Comparison of ENCODE assay signal across 8 cellular contexts in genomic region chr1:1943834-1944570, GRCh38. TPM values are rescaled to one million over a fixed set of nuclear protein-coding genes. Genes with fewer than 3 reads are reported as not detected.
DNase-seq lines count a peak whose midpoint lies in the region; TF ChIP-seq lines count a peak whose summit lies in the region.

No MANE protein-coding gene starts in this region.

- peaks cover 0 to 76% (median 0%) of the 10 kb centered on the region in 4 donors for H3K27me3 ChIP-seq in esophagus squamous epithelium
- peaks cover 4% of the 10 kb centered on the region for H3K27me3 ChIP-seq in neural progenitor cell
- H3K27me3 ChIP-seq in thyroid gland = no peaks in the 10 kb centered on the region

- peak overlapping the region; percentile 70 for H3K4me2 ChIP-seq in neural progenitor cell

- 24 to 38% methylated on average over 7 to 10 of the region's 37 CpGs for WGBS in esophagus squamous epithelium, 2 donors
- WGBS in thyroid gland, 2 donors = 15 to 30% methylated on average over 13 to 16 of the region's 37 CpGs

- no peak overlapping the region for H3K9ac ChIP-seq in neural progenitor cell

- no peaks in the 10 kb centered on the region for H3K79me2 ChIP-seq in neural progenitor cell (ENCODE audit: low read depth)

- TF ChIP-seq POLR2A in esophagus squamous epithelium (IDR thresholded peaks at IDR 0.05) (no peak), thyroid gland (IDR thresholded peaks at IDR 0.05) (no peak)

- peak; percentile 73 to 88 (median 80) for TF ChIP-seq CTCF in esophagus squamous epithelium (IDR thresholded peaks at IDR 0.05)
- peak; percentile 89 for TF ChIP-seq CTCF in neural progenitor cell (IDR thresholded peaks at IDR 0.05)
- TF ChIP-seq CTCF in thyroid gland (IDR thresholded peaks at IDR 0.05) = peak; percentile 65 to 96 (median 80)

- H3K4me1 ChIP-seq in esophagus squamous epithelium = peaks cover 8 to 26% (median 9%) of the 10 kb centered on the region in 3 donors
- H3K4me1 ChIP-seq in neural progenitor cell = no peaks in the 10 kb centered on the region
- H3K4me1 ChIP-seq in thyroid gland = peaks cover 10 to 22% of the 10 kb centered on the region in 2 donors

- H3K4me3 ChIP-seq in esophagus squamous epithelium (peak overlapping the region in 1 of 4 donors; percentile 43), neural progenitor cell (peak overlapping the region; percentile 35), thyroid gland (replicated peaks in 1 of 3) (no peak overlapping the region)

- H3K36me3 ChIP-seq in esophagus squamous epithelium (no peaks in the 10 kb centered on the region), neural progenitor cell (no peaks in the 10 kb centered on the region), thyroid gland (no peaks in the 10 kb centered on the region)

- no peaks in the 10 kb centered on the region for H3K36me3 Mint-ChIP-seq in neural progenitor cell

- peak; percentile 16 to 55 for DNase-seq in NCI-H2081 (lab: John Stamatoyannopoulos, UW)
- no peak for DNase-seq in NCI-H2081 treated with DMSO at 0.1 percent for 48 hours (lab: John Stamatoyannopoulos, UW)
- peak; percentile 34 for DNase-seq in NCI-H748 treated with DMSO at 0.1 percent for 48 hours (lab: John Stamatoyannopoulos, UW)
- DNase-seq in activated T-cell treated with anti-CD3 and anti-CD28 coated beads for 1 hour (ENCODE audit: low read depth) = peak; percentile 55
- no peak for DNase-seq in esophagus squamous epithelium (lab: John Stamatoyannopoulos, UW)
- peak; percentile 84 for DNase-seq in neural progenitor cell (ENCODE audit: low spot score)
- DNase-seq in thyroid gland = peak; percentile 47 to 57
- DNase-seq in COLO829 (ENCODE audit: low spot score) = no peak

- H4K20me1 ChIP-seq in neural progenitor cell (ENCODE audit: low read depth) = no peaks in the 10 kb centered on the region

- no peak overlapping the region for H3K27ac ChIP-seq in esophagus squamous epithelium
- H3K27ac ChIP-seq in neural progenitor cell = no peak overlapping the region
- no peak overlapping the region for H3K27ac ChIP-seq in thyroid gland

- H3K9me3 ChIP-seq in esophagus squamous epithelium (no peaks in the 10 kb centered on the region), neural progenitor cell (ENCODE audit: low read depth) (no peaks in the 10 kb centered on the region), thyroid gland (no peaks in the 10 kb centered on the region)

- peaks cover 10% of the 10 kb centered on the region for H3K27me3 Mint-ChIP-seq in neural progenitor cell (ENCODE audit: insufficient read depth, low read depth)

- peak overlapping the region; percentile 50 for H2AFZ ChIP-seq in neural progenitor cell (replicated peaks)

- no peaks in the 10 kb centered on the region for H3F3A ChIP-seq in neural progenitor cell (ENCODE audit: low read depth)

- peak overlapping the region; percentile 81 for H3K27ac Mint-ChIP-seq in neural progenitor cell

- H3K9me3 Mint-ChIP-seq in neural progenitor cell = no peaks in the 10 kb centered on the region

- peaks cover 12% of the 10 kb centered on the region for H3K4me1 Mint-ChIP-seq in neural progenitor cell

- intact Hi-C loops in esophagus squamous epithelium (cut with DNase I) (no loop called here), thyroid gland (cut with DNase I) (no loop called here)

- peak overlapping the region; percentile 57 for H3K4me3 Mint-ChIP-seq in neural progenitor cell

RNA-seq across cellular contexts. Expression of gene TMEM52, which starts 24.9 kb away (rescaled TPM):
- total RNA-seq in esophagus squamous epithelium (1 to 10 TPM; 1.1 to 3.6 (median 3.0) TPM), neural progenitor cell (ENCODE audit: low replicate concordance) (2.9 and 7.4 TPM in 2 replicates), thyroid gland (not detected)

RNA-seq across cellular contexts. Expression of gene CALML6, which starts 28.9 kb away (rescaled TPM):
- total RNA-seq in esophagus squamous epithelium (under 1 TPM in 1 of 4 donors, not detected in 3; 0.57 TPM), neural progenitor cell (ENCODE audit: low replicate concordance) (0.53 TPM in 1 of 2 replicates, not detected in the other), thyroid gland (under 1 TPM in 1 of 4 donors, not detected in 3; 0.13 TPM)

RNA-seq across cellular contexts. Expression of gene GNB1, which starts 53.1 kb away (rescaled TPM):
- total RNA-seq in esophagus squamous epithelium = 100 to 1,000 TPM in 1 of 4 donors, 10 to 100 TPM in 3; 54.3 to 102 (median 74.7) TPM
- 175 and 197 TPM in 2 replicates for total RNA-seq in neural progenitor cell (ENCODE audit: low replicate concordance)
- 100 to 1,000 TPM; 154 to 200 (median 174) TPM for total RNA-seq in thyroid gland

RNA-seq across cellular contexts. Expression of gene CFAP74, which starts 59.6 kb away (rescaled TPM):
- total RNA-seq in esophagus squamous epithelium = not detected
- total RNA-seq in neural progenitor cell (ENCODE audit: low replicate concordance) = 0.19 TPM in 1 of 2 replicates, not detected in the other
- total RNA-seq in thyroid gland = under 1 TPM in 1 of 4 donors, not detected in 3; 0.13 TPM

Comparison
In these comparisons a context has a peak if more than half of its experiments do, and no peak if none do; other contexts are left out.
1. DNase-seq: peak in NCI-H2081 (2 of 2), NCI-H748 treated with DMSO at 0.1 percent for 48 hours (single experiment), activated T-cell treated with anti-CD3 and anti-CD28 coated beads for 1 hour (single experiment), neural progenitor cell (single experiment) and thyroid gland (2 of 2); none in NCI-H2081 treated with DMSO at 0.1 percent for 48 hours (single experiment), esophagus squamous epithelium (single experiment) and COLO829 (single experiment).
2. Peak in every context shown above with its lines, with median percentiles within 50 percentile points of each other: CTCF ChIP-seq.